Comparison of ENCODE assay signal across 21 cellular contexts in genomic region chr21:42716074-42716473, GRCh38.
DNase-seq lines count a peak whose midpoint lies in the region; ATAC-seq and TF ChIP-seq lines count a peak whose summit lies in the region.
"Had no signal": no experiment of that assay in that cellular context is flagged by ENCODE, and none has a peak within 500 bp of the region (broad histone marks: within the 10 kb centered on the region; RNA-seq: fewer than 3 reads in every experiment).

No MANE protein-coding gene starts in this region.

- H3K14ac ChIP-seq in trophoblast cell (ENCODE audit: low read length): no peak overlapping the region

- no peaks in the 10 kb centered on the region for H3K79me2 ChIP-seq in trophoblast cell (ENCODE audit: control insufficient read depth, insufficient read depth, low read length, poor library complexity)

- no peak overlapping the region for H2AFZ ChIP-seq in trophoblast cell (ENCODE audit: insufficient read depth, low read length, poor library complexity)

- no peak overlapping the region for H2BK120ac ChIP-seq in trophoblast cell (ENCODE audit: insufficient read depth, low read length, poor library complexity)

- TF ChIP-seq POLR2A in upper lobe of left lung (IDR thresholded peaks at IDR 0.05): no peak

- H3K36me3 ChIP-seq in trophoblast cell (ENCODE audit: control insufficient read depth in 1 of 2, insufficient read depth in 2 of 2, low read length in 2 of 2) (no peaks in the 10 kb centered on the region), MG63 (no peaks in the 10 kb centered on the region), upper lobe of left lung (no peaks in the 10 kb centered on the region)
- H3K36me3 ChIP-seq: HAP-1 had no signal

- H4K91ac ChIP-seq in trophoblast cell (ENCODE audit: low read depth, low read length): no peak overlapping the region

- H2AK5ac ChIP-seq in trophoblast cell (ENCODE audit: low read length): no peak overlapping the region

- H3K9me3 ChIP-seq in trophoblast cell (ENCODE audit: insufficient read depth, low read depth, low read length) (no peaks in the 10 kb centered on the region), MG63 (no peaks in the 10 kb centered on the region), upper lobe of left lung (no peaks in the 10 kb centered on the region)
- H3K9me3 ChIP-seq: A549, Caco-2, HAP-1 had no signal

- no CpG with 5 or more reads among the region's 3 CpGs for WGBS in trophoblast cell (ENCODE audit: extremely low coverage, insufficient coverage, insufficient read length)
- 76 to 84% methylated on average over 3 of the region's 3 CpGs for WGBS in upper lobe of left lung, 2 donors

- no peak overlapping the region for H3K4ac ChIP-seq in trophoblast cell (ENCODE audit: low read depth, low read length)

- no peak for TF ChIP-seq EP300 in upper lobe of left lung (IDR thresholded peaks at IDR 0.05)

- no peak overlapping the region for H4K8ac ChIP-seq in trophoblast cell (ENCODE audit: low read depth, low read length)

- ATAC-seq in upper lobe of left lung (ENCODE audit: low FRiP score in 2 of 2) (no peak), sciatic nerve (no peak)
- ATAC-seq: A549; CD8-positive, alpha-beta T cell had no signal

- no peaks in the 10 kb centered on the region for H3K27me3 ChIP-seq in trophoblast cell (ENCODE audit: insufficient read depth, low read length)
- no peaks in the 10 kb centered on the region; the same call in 1 of the 2 replicates for H3K27me3 ChIP-seq in MG63
- no peaks in the 10 kb centered on the region for H3K27me3 ChIP-seq in upper lobe of left lung

- H3K9ac ChIP-seq in trophoblast cell (ENCODE audit: low read length): no peak overlapping the region

- H3K4me3 ChIP-seq in LNCaP clone FGC (ENCODE audit: low read depth, low read length) (no peak overlapping the region), fibroblast of villous mesenchyme (ENCODE audit: low read depth, low read length) (no peak overlapping the region), trophoblast cell (ENCODE audit: low read depth, low read length) (no peak overlapping the region), MG63 (no peak overlapping the region), upper lobe of left lung (no peak overlapping the region)
- H3K4me3 ChIP-seq: A549, HAP-1 had no signal

- no peaks in the 10 kb centered on the region for H3K4me1 ChIP-seq in trophoblast cell (ENCODE audit: control insufficient read depth in 1 of 2, insufficient read depth in 2 of 2, low read length in 2 of 2)
- H3K4me1 ChIP-seq in upper lobe of left lung: peaks cover 0 to 5% (median 1%) of the 10 kb centered on the region in 4 donors
- H3K4me1 ChIP-seq: A549, HAP-1 had no signal

- no peak for TF ChIP-seq CTCF in LNCaP clone FGC (IDR thresholded peaks at IDR 0.05; ENCODE audit: control insufficient read depth, extremely low read depth, insufficient read depth)
- TF ChIP-seq CTCF in fibroblast of villous mesenchyme (IDR thresholded peaks at IDR 0.05; ENCODE audit: insufficient read depth, low read depth, low read length): no peak
- no peak for TF ChIP-seq CTCF in upper lobe of left lung (IDR thresholded peaks at IDR 0.05)

- intact Hi-C loops in sciatic nerve (cut with DNase I): no loop called here

- no peak overlapping the region for H2BK12ac ChIP-seq in trophoblast cell (ENCODE audit: low read length)

- H3K23ac ChIP-seq in trophoblast cell (ENCODE audit: low read length): peak overlapping the region; percentile 31

- no peak overlapping the region for H4K12ac ChIP-seq in trophoblast cell (ENCODE audit: low read depth, low read length)

- no peaks in the 10 kb centered on the region for H3K79me1 ChIP-seq in trophoblast cell (ENCODE audit: low read length)

- H2BK5ac ChIP-seq in trophoblast cell (ENCODE audit: low read depth, low read length, poor library complexity): no peak overlapping the region

- H3K27ac ChIP-seq in trophoblast cell (ENCODE audit: low read depth, low read length) (no peak overlapping the region), upper lobe of left lung (no peak overlapping the region)
- H3K27ac ChIP-seq: A549 had no signal

- H3K18ac ChIP-seq in trophoblast cell (ENCODE audit: low read length): no peak overlapping the region

- H3K4me2 ChIP-seq in trophoblast cell (ENCODE audit: low read length): no peak overlapping the region
- H3K4me2 ChIP-seq: A549 had no signal

- DNase-seq in activated effector memory CD4-positive, alpha-beta T cell treated with anti-CD3 and anti-CD28 coated beads, Interleukin-2, amount 50 U/mL, for 16 hours: peak; percentile 22
- DNase-seq in activated effector memory CD4-positive, alpha-beta T cell treated with Interleukin-2 at 50 U/mL for 16 hours: no peak
- DNase-seq in LNCaP clone FGC (ENCODE audit: low read depth) (peak; percentile 68), fibroblast of villous mesenchyme (ENCODE audit: low read depth) (peak; percentile 12), trophoblast cell (no peak), MG63 (no peak), upper lobe of left lung (no peak), sciatic nerve (ENCODE audit: low spot score) (no peak)
- DNase-seq: 8988T; ACHN; AML-193; C1 segment of cervical spinal cord; CD4-positive, CD25-positive, alpha-beta regulatory T cell; CD8-positive, alpha-beta T cell; DMS153; DND-41; GOT3; HFFc6 had no signal

Comparison
In these comparisons a context has a peak if more than half of its experiments do, and no peak if none do; other contexts are left out.
1. DNase-seq: peak in activated effector memory CD4-positive, alpha-beta T cell treated with anti-CD3 and anti-CD28 coated beads, Interleukin-2, amount 50 U/mL, for 16 hours (single experiment), LNCaP clone FGC (single experiment) and fibroblast of villous mesenchyme (single experiment); none in activated effector memory CD4-positive, alpha-beta T cell treated with Interleukin-2 at 50 U/mL for 16 hours (single experiment), trophoblast cell (0 of 2), MG63 (single experiment), upper lobe of left lung (0 of 2) and sciatic nerve (single experiment).